Comparison of ENCODE assay signal across 6 cellular contexts in genomic region chr20:25424536-25424935, GRCh38.
"Had no signal": no experiment of that assay in that cellular context is flagged by ENCODE, and none has a peak within 500 bp of the region (broad histone marks: within the 10 kb centered on the region; RNA-seq: fewer than 3 reads in every experiment).

No MANE protein-coding gene starts in this region.

- FAIRE-seq: GM12891, GM12892, GM18507, GM19239 had no signal

- DNase-seq: GDM1, GF-D8 had no signal
